In genomic region chr2:189608160-189608559, GRCh38 we compare ENCODE assay signal across 2 cellular contexts.
TF ChIP-seq lines count a peak whose summit lies in the region.

No MANE protein-coding gene starts in this region.

TF ChIP-seq in HepG2, 621 proteins besides CTCF, POLR2A, EP300 and RAD21:
- no peak for TF ChIP-seq ZNF180 (CRISPR knock-in tag; IDR thresholded peaks at IDR 0.05; ENCODE audit: borderline replicate concordance, low read depth)
- no peak for TF ChIP-seq ZBTB7B (CRISPR knock-in tag; IDR thresholded peaks at IDR 0.05)
- no peak for TF ChIP-seq GATAD2A (CRISPR knock-in tag; IDR thresholded peaks at IDR 0.05)
- TF ChIP-seq ARNT (IDR thresholded peaks at IDR 0.05): no peak
- no peak for TF ChIP-seq ZNF274 (CRISPR knock-in tag; IDR thresholded peaks at IDR 0.05)
- 0 out of 2 replicates have a peak, but pooled peaks have one; percentile 27 for TF ChIP-seq ZGPAT (CRISPR knock-in tag; IDR thresholded peaks at IDR 0.05)
- TF ChIP-seq BRCA1 (CRISPR knock-in tag; IDR thresholded peaks at IDR 0.05): no peak
- peak; percentile 77 for TF ChIP-seq BCL6 (CRISPR knock-in tag; IDR thresholded peaks at IDR 0.05)
- no peak for TF ChIP-seq SALL1 (CRISPR knock-in tag; IDR thresholded peaks at IDR 0.05)

TF ChIP-seq in K562, 482 proteins besides CTCF, POLR2A, EP300 and RAD21:
- peak; percentile 38; the same call in 1 of the 2 replicates for TF ChIP-seq ZNF592 (IDR thresholded peaks at IDR 0.05)
- TF ChIP-seq TRIM24 (IDR thresholded peaks at IDR 0.05): no peak
- TF ChIP-seq MGA (IDR thresholded peaks at IDR 0.05): 0 out of 2 replicates have a peak, but pooled peaks have one; percentile 20
- no peak for TF ChIP-seq PRDM10 (IDR thresholded peaks at IDR 0.05; ENCODE audit: partially characterized antibody)
- 0 out of 2 replicates have a peak, but pooled peaks have one; percentile 27 for TF ChIP-seq NFE2 (IDR thresholded peaks at IDR 0.05; ENCODE audit: low read depth)
